In genomic region chr2:11099122-11100065, GRCh38 we compare ENCODE assay signal across 31 cellular contexts. TPM values are rescaled to one million over a fixed set of nuclear protein-coding genes. Genes with fewer than 3 reads are reported as not detected.
DNase-seq lines count a peak whose midpoint lies in the region; ATAC-seq, FAIRE-seq and TF ChIP-seq lines count a peak whose summit lies in the region.
"Had no signal": no experiment of that assay in that cellular context is flagged by ENCODE, and none has a peak within 500 bp of the region (broad histone marks: within the 10 kb centered on the region; RNA-seq: fewer than 3 reads in every experiment).

No MANE protein-coding gene starts in this region.

- no peak overlapping the region for H3K9ac ChIP-seq in MM.1S (ENCODE audit: low read length)
- no peak overlapping the region for H3K9ac ChIP-seq in K562 (ENCODE audit: insufficient read depth in 1 of 2, low read depth in 2 of 2, low read length in 2 of 2)
- H3K9ac ChIP-seq in neural progenitor cell, result no peak overlapping the region
- H3K9ac ChIP-seq: BLaER1, parathyroid adenoma had no signal

- H3K9me3 ChIP-seq in MM.1S (replicated peaks; ENCODE audit: insufficient read depth, low read length) (no peaks in the 10 kb centered on the region), K562 (replicated peaks; ENCODE audit: control insufficient read depth, insufficient read depth, low read depth, low read length) (no peaks in the 10 kb centered on the region), neural progenitor cell (ENCODE audit: low read depth) (no peaks in the 10 kb centered on the region)
- H3K9me3 ChIP-seq: ascending aorta, BLaER1, heart right ventricle, MG63, mucosa of descending colon, SJSA1, transverse colon had no signal

- TF ChIP-seq CTCF in MM.1S (IDR thresholded peaks at IDR 0.05; ENCODE audit: low read length) (peak; percentile 12), K562 (IDR thresholded peaks at IDR 0.05 in 2 of 3, conservative IDR thresholded peaks at IDR 0.05 in 1 of 3; ENCODE audit: insufficient read depth in 2 of 3, low read depth in 1 of 3, low read length in 3 of 3) (peak; percentile 25 to 42 (median 32); a peak in 3 of 6 replicates), neural progenitor cell (IDR thresholded peaks at IDR 0.05) (no peak)

- H2AFZ ChIP-seq in MM.1S (ENCODE audit: low read length) (no peak overlapping the region), K562 (ENCODE audit: low read depth, low read length) (no peak overlapping the region), neural progenitor cell (replicated peaks) (no peak overlapping the region)
- H2AFZ ChIP-seq: parathyroid adenoma had no signal

- H3K27ac ChIP-seq in MM.1S (ENCODE audit: low read length) (no peak overlapping the region), K562 (ENCODE audit: extremely low read depth, low read depth, low read length) (no peak overlapping the region), neural progenitor cell (no peak overlapping the region)
- H3K27ac ChIP-seq: ascending aorta, BLaER1, cardiac muscle cell, foreskin keratinocyte, heart right ventricle, parathyroid adenoma, SJSA1, transverse colon had no signal

- H3K4me3 ChIP-seq in MM.1S (ENCODE audit: low read length) (no peak overlapping the region), K562 (no peak overlapping the region), neural progenitor cell (no peak overlapping the region)
- H3K4me3 ChIP-seq: ascending aorta, BLaER1, cardiac muscle cell, heart right ventricle, lung, MG63, mucosa of descending colon, SJSA1, transverse colon had no signal

- peak; percentile 64 for ATAC-seq in K562
- no peak for ATAC-seq in GM19351 (IDR thresholded peaks at IDR 0.05; ENCODE audit: unreplicated experiment)
- ATAC-seq: esophagus mucosa; foreskin keratinocyte; heart right ventricle; mucosa of descending colon; natural killer cell treated with Interleukin-12 subunit alpha and Interleukin-12 subunit beta and Interleukin-15 and Interleukin-18, amount 100 ng/mL, for 72 hours; Panc1; T-helper 17 cell had no signal

- H3K4me2 ChIP-seq in MM.1S (ENCODE audit: low read depth, low read length), result no peak overlapping the region
- no peak overlapping the region for H3K4me2 ChIP-seq in K562 (ENCODE audit: insufficient read depth, low read length)
- no peak overlapping the region for H3K4me2 ChIP-seq in neural progenitor cell
- H3K4me2 ChIP-seq: BLaER1 had no signal

- peaks cover 11% of the 10 kb centered on the region for H3K27me3 Mint-ChIP-seq in neural progenitor cell (ENCODE audit: insufficient read depth, low read depth)
- H3K27me3 Mint-ChIP-seq: activated CD4-positive, alpha-beta memory T cell treated with anti-CD3 and anti-CD28 coated beads for 36 hours had no signal

- H3K4me1 ChIP-seq in MM.1S (ENCODE audit: low read length) (peaks cover 12% of the 10 kb centered on the region), K562 (replicated peaks in 1 of 2; ENCODE audit: control insufficient read depth in 2 of 2, insufficient read depth in 2 of 2, low read length in 2 of 2) (no peaks in the 10 kb centered on the region), neural progenitor cell (no peaks in the 10 kb centered on the region)
- H3K4me1 ChIP-seq: ascending aorta, BLaER1, foreskin keratinocyte, transverse colon had no signal

- WGBS in K562 (ENCODE audit: insufficient coverage, low coverage, missing lambda C conversion rate), result 3% methylated on average over 14 of the region's 14 CpGs

- H3K9me1 ChIP-seq in K562 (ENCODE audit: control insufficient read depth, insufficient read depth, low read length), result no peaks in the 10 kb centered on the region

- POLR2A ChIA-PET in K562 (lab: Yijun Ruan, JAX), result interaction anchor here (0.7 to 0.8 kb wide), 2 partner anchors 15 to 334 kb away, joined by 3 to 4 read pairs; no protein-coding TSS in a partner anchor

- no TSS peak for BruUV-seq in K562 (replicated peaks; lab: Mats Ljungman, UMichigan)

- peaks cover 4% of the 10 kb centered on the region for H3K4me1 Mint-ChIP-seq in neural progenitor cell

- in situ Hi-C loops in K562 (cut with MboI), result no loop called here

- H3F3A ChIP-seq in MM.1S (ENCODE audit: insufficient read depth, low read length) (peaks cover 16% of the 10 kb centered on the region), neural progenitor cell (ENCODE audit: low read depth) (no peaks in the 10 kb centered on the region)

- intact Hi-C loops in K562 (cut with micrococcal nuclease), result no loop called here

- TF ChIP-seq RAD21 in K562 (CRISPR knock-in tag; conservative IDR thresholded peaks at IDR 0.05 in 1 of 2, IDR thresholded peaks at IDR 0.05 in 1 of 2), result peak; percentile 14 to 47; a peak in 2 of 4 replicates

- H3K79me2 ChIP-seq in MM.1S (ENCODE audit: low read length) (no peaks in the 10 kb centered on the region), K562 (ENCODE audit: control insufficient read depth, insufficient read depth, low read length) (no peaks in the 10 kb centered on the region), neural progenitor cell (ENCODE audit: low read depth) (no peaks in the 10 kb centered on the region)
- H3K79me2 ChIP-seq: parathyroid adenoma had no signal

- TF ChIP-seq POLR2A in K562 (conservative IDR thresholded peaks at IDR 0.05), result no peak

- no peak overlapping the region for H3K4me3 Mint-ChIP-seq in neural progenitor cell
- H3K4me3 Mint-ChIP-seq: activated CD4-positive, alpha-beta memory T cell treated with anti-CD3 and anti-CD28 coated beads for 36 hours; activated naive CD8-positive, alpha-beta T cell treated with anti-CD3 and anti-CD28 coated beads, Interleukin-2, amount 10 ng/mL, durations not matched to agents 7 days and 5 days; natural killer cell treated with Interleukin-12 subunit alpha and Interleukin-12 subunit beta and Interleukin-15 and Interleukin-18, amount 100 ng/mL, for 72 hours; T-helper 17 cell had no signal

- H3K36me3 ChIP-seq in MM.1S (replicated peaks; ENCODE audit: insufficient read depth, low read length), result no peaks in the 10 kb centered on the region
- H3K36me3 ChIP-seq in K562 (ENCODE audit: control insufficient read depth, insufficient read depth, low read length), result no peaks in the 10 kb centered on the region
- H3K36me3 ChIP-seq in neural progenitor cell, result no peaks in the 10 kb centered on the region
- H3K36me3 ChIP-seq: ascending aorta, BLaER1, cardiac muscle cell, heart right ventricle, MG63, SJSA1, transverse colon had no signal

- no peaks in the 10 kb centered on the region for H3K9me2 ChIP-seq in MM.1S (replicated peaks; ENCODE audit: insufficient read depth, low read length)

- peak; percentile 50 for DNase-seq in activated effector memory CD4-positive, alpha-beta T cell treated with anti-CD3 and anti-CD28 coated beads, Interleukin-2, amount 50 U/mL, for 16 hours
- DNase-seq in activated effector memory CD4-positive, alpha-beta T cell treated with Interleukin-2 at 50 U/mL for 16 hours, result no peak
- DNase-seq in MM.1S (no peak), K562 (ENCODE audit: extremely low read depth in 1 of 4, low spot score in 3 of 4) (no peak), neural progenitor cell (ENCODE audit: low spot score) (no peak), DMS114 treated with DMSO at 0.1 percent for 48 hours (lab: John Stamatoyannopoulos, UW; ENCODE audit: unreplicated experiment) (no peak)
- DNase-seq: activated CD4-positive, alpha-beta memory T cell treated with anti-CD3 and anti-CD28 coated beads for 36 hours; activated CD4-positive, CD25-positive, alpha-beta regulatory T cell treated with anti-CD3 and anti-CD28 coated beads, Interleukin-2, amount 50 U/mL, for 72 hours; activated gamma-delta T cell; activated naive CD8-positive, alpha-beta T cell treated with anti-CD3 and anti-CD28 coated beads, Interleukin-2, amount 10 ng/mL, durations not matched to agents 7 days and 5 days; cortex of kidney; DMS79 treated with DMSO at 0.1 percent for 48 hours; foreskin keratinocyte; HCEC 1CT; heart right ventricle; KG1; MG63; mucosa of descending colon; NCI-H446; T-helper 17 cell; transverse colon had no signal

- H4K20me1 ChIP-seq in MM.1S (ENCODE audit: insufficient read depth, low read length), result no peaks in the 10 kb centered on the region
- no peaks in the 10 kb centered on the region for H4K20me1 ChIP-seq in K562 (replicated peaks; ENCODE audit: control insufficient read depth, insufficient read depth, low read length)
- no peaks in the 10 kb centered on the region for H4K20me1 ChIP-seq in neural progenitor cell (ENCODE audit: low read depth)
- H4K20me1 ChIP-seq: BLaER1 had no signal

- no peak overlapping the region for H3K27ac Mint-ChIP-seq in neural progenitor cell
- H3K27ac Mint-ChIP-seq: activated CD4-positive, alpha-beta memory T cell treated with anti-CD3 and anti-CD28 coated beads for 36 hours; activated naive CD8-positive, alpha-beta T cell treated with anti-CD3 and anti-CD28 coated beads, Interleukin-2, amount 10 ng/mL, durations not matched to agents 7 days and 5 days; natural killer cell treated with Interleukin-12 subunit alpha and Interleukin-12 subunit beta and Interleukin-15 and Interleukin-18, amount 100 ng/mL, for 72 hours; T-helper 17 cell had no signal

- no peaks in the 10 kb centered on the region for H3K9me3 Mint-ChIP-seq in neural progenitor cell
- H3K9me3 Mint-ChIP-seq: activated CD4-positive, alpha-beta memory T cell treated with anti-CD3 and anti-CD28 coated beads for 36 hours; activated naive CD8-positive, alpha-beta T cell treated with anti-CD3 and anti-CD28 coated beads, Interleukin-2, amount 10 ng/mL, durations not matched to agents 7 days and 5 days; natural killer cell treated with Interleukin-12 subunit alpha and Interleukin-12 subunit beta and Interleukin-15 and Interleukin-18, amount 100 ng/mL, for 72 hours had no signal

- no peaks in the 10 kb centered on the region for H3K36me3 Mint-ChIP-seq in neural progenitor cell
- H3K36me3 Mint-ChIP-seq: activated CD4-positive, alpha-beta memory T cell treated with anti-CD3 and anti-CD28 coated beads for 36 hours; activated naive CD8-positive, alpha-beta T cell treated with anti-CD3 and anti-CD28 coated beads, Interleukin-2, amount 10 ng/mL, durations not matched to agents 7 days and 5 days; natural killer cell treated with Interleukin-12 subunit alpha and Interleukin-12 subunit beta and Interleukin-15 and Interleukin-18, amount 100 ng/mL, for 72 hours had no signal

- TF ChIP-seq EP300 in K562 (IDR thresholded peaks at IDR 0.05; ENCODE audit: low read length), result no peak

- CTCF ChIA-PET in K562 (lab: Yijun Ruan, JAX; ENCODE audit: low intra/inter-chr PET ratio), result no interaction called here

- H3K27me3 ChIP-seq in MM.1S (replicated peaks; ENCODE audit: insufficient read depth, low read length), result no peaks in the 10 kb centered on the region
- peaks cover 19 to 61% of the 10 kb centered on the region in 2 experiments; a peak in 4 of 5 replicates for H3K27me3 ChIP-seq in K562 (ENCODE audit: control insufficient read depth in 2 of 2, insufficient read depth in 2 of 2, low read length in 2 of 2)
- H3K27me3 ChIP-seq in neural progenitor cell, result no peaks in the 10 kb centered on the region
- H3K27me3 ChIP-seq: ascending aorta, BLaER1, cardiac muscle cell, MG63, SJSA1, transverse colon had no signal

- FAIRE-seq in K562 (lab: Jason Lieb, UNC), result no peak

RNA-seq across cellular contexts. Expression of gene SLC66A3, which starts 55.9 kb away (rescaled TPM):
- total RNA-seq in K562 (2011; cell fraction: chromatin; rRNA removed; ENCODE audit: low replicate concordance), result 12.5 and 29.6 TPM in 2 replicates
- total RNA-seq in K562 (2011; cell fraction: nucleolus; rRNA removed), result 17.5 and 21.2 TPM in 2 replicates
- total RNA-seq in K562 (2011; cell fraction: nucleoplasm; rRNA removed), result 21.6 and 24.4 TPM in 2 replicates
- total RNA-seq in K562 (2014; rRNA removed) (8.0 and 15.7 TPM in 2 replicates), K562 (2014; rRNA removed; fragmentation: Illumina TruSeq; extraction: Trizol) (9.1 and 9.8 TPM in 2 replicates), K562 (2015; rRNA removed; fragmentation: Illumina TruSeq; extraction: Trizol) (6.6 and 7.6 TPM in 2 replicates), K562 (2021) (7.4 and 8.2 TPM in 2 replicates), neural progenitor cell (ENCODE audit: low replicate concordance) (11.2 and 19.3 TPM in 2 replicates)
- polyA plus RNA-seq in K562 (2011; rRNA removed) (29.9 and 30.0 TPM in 2 replicates), K562 (2014; fragmentation: Illumina TruSeq; extraction: Trizol) (10.0 and 11.2 TPM in 2 replicates), K562 (2014; fragmentation: Nextera tagmentation; extraction: Ambion mirVana) (1 to 10 TPM; 2.8 to 3.0 TPM), K562 (2014; rRNA removed) (13.9 and 15.2 TPM in 2 replicates)
- polyA plus RNA-seq in K562 (2011; cell fraction: cytosol; rRNA removed), result 30.8 and 50.1 TPM in 2 replicates
- polyA plus RNA-seq in K562 (2011; cell fraction: nucleus; rRNA removed), result 12.1 and 16.7 TPM in 2 replicates
- polyA plus RNA-seq in K562 (2012), result 8.3 and 13.0 TPM in 2 replicates
- 14.2 and 19.1 TPM in 2 replicates for polyA minus RNA-seq in K562 (2011; rRNA and poly(A)+ RNA removed)
- polyA minus RNA-seq in K562 (2011; cell fraction: cytosol; rRNA and poly(A)+ RNA removed), result 8.8 and 13.7 TPM in 2 replicates
- 6.9 and 10.1 TPM in 2 replicates for polyA minus RNA-seq in K562 (2011; cell fraction: nucleus; rRNA and poly(A)+ RNA removed)
